ENCODE assay signal across 16 cellular contexts in the genomic region with DNA sequence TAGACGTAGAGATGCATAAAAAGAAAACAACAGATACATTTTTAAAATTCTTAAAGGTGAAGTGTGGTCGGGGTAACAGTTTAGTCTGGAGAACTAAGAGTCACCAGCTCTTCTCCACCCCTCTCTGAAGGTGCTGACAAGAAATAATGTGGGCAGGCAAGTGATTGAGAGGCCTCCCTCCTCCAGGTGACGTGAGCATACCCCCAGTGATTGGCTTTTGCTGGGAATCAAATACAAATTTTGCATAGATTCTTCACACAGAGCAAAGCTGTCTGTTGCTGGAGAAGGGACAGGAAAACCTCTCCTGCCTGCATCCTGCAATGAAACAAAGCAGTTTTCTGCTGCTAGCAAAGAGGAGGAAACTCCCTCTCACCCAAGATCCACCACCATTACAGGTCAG.
DNase-seq lines count a peak whose midpoint lies in the region; ATAC-seq, FAIRE-seq and TF ChIP-seq lines count a peak whose summit lies in the region.
"Had no signal": no experiment of that assay in that cellular context is flagged by ENCODE, and none has a peak within 500 bp of the region (broad histone marks: within the 10 kb centered on the region; RNA-seq: fewer than 3 reads in every experiment).

No MANE protein-coding gene starts in this region.

- CTCF ChIA-PET in WTC11 (lab: Charles Lee): no interaction called here

- no peak overlapping the region for H3K4me3 ChIP-seq in endodermal cell (ENCODE audit: low read length)
- H3K4me3 ChIP-seq: BLaER1 had no signal

- WGBS in endodermal cell (ENCODE audit: insufficient coverage in 1 of 2, insufficient read length in 1 of 2), 2 experiments: 85% methylated on average over 3 of the region's 3 CpGs; no CpG with 5 or more reads in 1 of the 2 experiments

- H3K27me3 ChIP-seq in endodermal cell (ENCODE audit: control insufficient read depth, insufficient read depth, low read length, poor library complexity, severe bottlenecking): no peaks in the 10 kb centered on the region
- H3K27me3 ChIP-seq: BLaER1 had no signal

- DNase-seq in WTC11 (ENCODE audit: low spot score) (no peak), endodermal cell (peak; percentile 40), putamen (ENCODE audit: low spot score) (peak; percentile 78), HTR-8/SVneo (ENCODE audit: insufficient read length, low spot score) (no peak)
- DNase-seq in stimulated activated CD4-positive, alpha-beta T cell treated with anti-CD3 and anti-CD28 coated beads, Interleukin-1b, Interleukin-23, amount 100 ng/mL, for 48 hours: no peak
- DNase-seq: ACHN; AML-193; CD4-positive, alpha-beta memory T cell; DMS79 treated with DMSO at 0.1 percent for 48 hours; GF-D8; GOT3; H9 had no signal

- no peaks in the 10 kb centered on the region for H3K36me3 ChIP-seq in endodermal cell (ENCODE audit: control insufficient read depth, insufficient read depth, low read length)
- H3K36me3 ChIP-seq: BLaER1 had no signal

- no peak overlapping the region for H3K9ac ChIP-seq in endodermal cell (ENCODE audit: extremely low read depth, low read length, poor library complexity, severe bottlenecking)
- H3K9ac ChIP-seq: BLaER1 had no signal

- no peak overlapping the region for H3K27ac ChIP-seq in endodermal cell (ENCODE audit: low read depth, low read length)
- H3K27ac ChIP-seq: BLaER1 had no signal

- TF ChIP-seq CTCF in WTC11 (IDR thresholded peaks at IDR 0.05) (no peak), endodermal cell (conservative IDR thresholded peaks at IDR 0.05) (no peak)

- H3K4me1 ChIP-seq in endodermal cell (ENCODE audit: control insufficient read depth, insufficient read depth, low read length): no peaks in the 10 kb centered on the region
- H3K4me1 ChIP-seq: BLaER1 had no signal

- ATAC-seq in WTC11 (no peak), HG03045 (IDR thresholded peaks at IDR 0.05; ENCODE audit: unreplicated experiment) (no peak)

- H3K9me3 ChIP-seq in endodermal cell (ENCODE audit: control insufficient read depth, low read length): no peaks in the 10 kb centered on the region
- H3K9me3 ChIP-seq: BLaER1 had no signal

- peaks cover 11% of the 10 kb centered on the region for H3K9me3 Mint-ChIP-seq in WTC11
- no peaks in the 10 kb centered on the region for H3K9me3 Mint-ChIP-seq in endodermal cell

- H3K27me3 Mint-ChIP-seq in WTC11 (ENCODE audit: low read depth): no peaks in the 10 kb centered on the region
- H3K27me3 Mint-ChIP-seq in endodermal cell (ENCODE audit: insufficient read depth): no peaks in the 10 kb centered on the region
- H3K27me3 Mint-ChIP-seq: CD4-positive, alpha-beta memory T cell had no signal

- FAIRE-seq in HTR-8/SVneo (lab: Jason Lieb, UNC): no peak
- FAIRE-seq: A204.1 had no signal

- H3K27ac Mint-ChIP-seq in WTC11 (peak overlapping the region; percentile 61; the same call in 1 of the 2 replicates), endodermal cell (no peak overlapping the region)
- H3K27ac Mint-ChIP-seq: CD14-positive monocyte; CD4-positive, alpha-beta memory T cell had no signal

- H3K4me1 Mint-ChIP-seq in WTC11 (peaks cover 8% of the 10 kb centered on the region; the same call in 1 of the 2 replicates), endodermal cell (peaks cover 6% of the 10 kb centered on the region)
- H3K4me1 Mint-ChIP-seq: CD14-positive monocyte; CD4-positive, alpha-beta memory T cell; H9 had no signal

- POLR2A ChIA-PET in WTC11 (lab: Charles Lee): no interaction called here

- H3K4me3 Mint-ChIP-seq in WTC11 (no peak overlapping the region), endodermal cell (no peak overlapping the region)
- H3K4me3 Mint-ChIP-seq: CD14-positive monocyte; CD4-positive, alpha-beta memory T cell; H9 had no signal

- H3K36me3 Mint-ChIP-seq in WTC11 (no peaks in the 10 kb centered on the region), endodermal cell (ENCODE audit: low read depth) (no peaks in the 10 kb centered on the region)
- H3K36me3 Mint-ChIP-seq: CD14-positive monocyte; CD4-positive, alpha-beta memory T cell had no signal

TF ChIP-seq in WTC11, 78 proteins besides CTCF, POLR2A, EP300 and RAD21:
- no peak for TF ChIP-seq ZNF281 (CRISPR knock-in tag; IDR thresholded peaks at IDR 0.05)
- TF ChIP-seq, protein P1, sequence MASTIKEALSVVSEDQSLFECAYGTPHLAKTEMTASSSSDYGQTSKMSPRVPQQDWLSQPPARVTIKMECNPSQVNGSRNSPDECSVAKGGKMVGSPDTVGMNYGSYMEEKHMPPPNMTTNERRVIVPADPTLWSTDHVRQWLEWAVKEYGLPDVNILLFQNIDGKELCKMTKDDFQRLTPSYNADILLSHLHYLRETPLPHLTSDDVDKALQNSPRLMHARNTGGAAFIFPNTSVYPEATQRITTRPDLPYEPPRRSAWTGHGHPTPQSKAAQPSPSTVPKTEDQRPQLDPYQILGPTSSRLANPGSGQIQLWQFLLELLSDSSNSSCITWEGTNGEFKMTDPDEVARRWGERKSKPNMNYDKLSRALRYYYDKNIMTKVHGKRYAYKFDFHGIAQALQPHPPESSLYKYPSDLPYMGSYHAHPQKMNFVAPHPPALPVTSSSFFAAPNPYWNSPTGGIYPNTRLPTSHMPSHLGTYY (CRISPR knock-in tag; IDR thresholded peaks at IDR 0.05): no peak

Comparison
In these comparisons a context has a peak if more than half of its experiments do, and no peak if none do; other contexts are left out.
1. DNase-seq: peak in endodermal cell (single experiment) and putamen (single experiment); none in WTC11 (single experiment), stimulated activated CD4-positive, alpha-beta T cell treated with anti-CD3 and anti-CD28 coated beads, Interleukin-1b, Interleukin-23, amount 100 ng/mL, for 48 hours (single experiment) and HTR-8/SVneo (single experiment).